In the genomic region with DNA sequence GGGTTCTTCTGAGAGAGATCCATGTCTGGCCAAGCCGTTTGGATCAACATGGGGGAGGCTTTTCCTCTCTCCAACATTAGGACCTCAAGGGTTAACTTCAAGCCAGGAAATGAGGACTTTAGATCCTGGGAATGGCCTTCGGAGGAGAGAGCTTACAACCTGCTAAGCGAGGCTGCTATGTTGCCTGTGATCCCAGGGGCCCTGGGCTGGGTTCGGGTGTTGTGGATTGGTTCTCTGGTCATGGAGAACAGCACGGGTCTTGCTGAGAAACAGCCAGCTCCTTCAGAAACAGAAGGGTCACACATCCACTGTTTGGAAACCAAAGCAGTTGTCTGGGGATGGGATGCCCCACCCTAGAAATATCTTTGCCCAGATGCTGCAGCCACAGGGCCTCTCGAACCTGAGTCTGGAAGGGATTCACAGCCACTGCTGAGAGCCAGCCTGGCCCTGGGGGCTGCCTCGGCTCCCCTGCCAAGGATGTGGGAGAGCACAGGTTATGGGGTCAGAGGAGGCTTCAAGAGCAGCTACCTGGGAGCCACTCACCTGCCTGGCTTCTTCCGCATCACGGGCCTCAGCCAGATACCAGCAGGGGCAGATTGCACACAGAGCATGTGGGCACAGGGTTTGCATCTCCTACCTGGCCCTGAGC, we compare ENCODE assay signal across 20 cellular contexts. TPM values are rescaled to one million over a fixed set of nuclear protein-coding genes. Genes with fewer than 3 reads are reported as not detected.
A peak's percentile ranks its signal among the peaks of the same experiment; 100 is the strongest.
DNase-seq lines count a peak whose midpoint lies in the region; ATAC-seq, FAIRE-seq and TF ChIP-seq lines count a peak whose summit lies in the region.
"Had no signal": no experiment of that assay in that cellular context is flagged by ENCODE, and none has a peak within 500 bp of the region (broad histone marks: within the 10 kb centered on the region; RNA-seq: fewer than 3 reads in every experiment).

No MANE protein-coding gene starts in this region.

- H3K4me2 ChIP-seq in HepG2 (ENCODE audit: low read depth, low read length), result peak overlapping the region; percentile 68
- H3K4me2 ChIP-seq: hepatocyte had no signal

- H3K27ac Mint-ChIP-seq in chondrocyte (ENCODE audit: unreplicated experiment) (no peak overlapping the region), nephron (peak overlapping the region in 2 of 3 experiments; percentile 3 to 10)
- H3K27ac Mint-ChIP-seq in activated T-helper 17 cell treated with anti-CD3 and anti-CD28 coated beads, Interleukin-2, amount 50 U/mL, for 72 hours, result no peak overlapping the region
- H3K27ac Mint-ChIP-seq: activated CD4-positive, alpha-beta memory T cell treated with anti-CD3 and anti-CD28 coated beads for 36 hours; WTC11 had no signal

- TF ChIP-seq EP300 in HepG2 (IDR thresholded peaks at IDR 0.05; ENCODE audit: low read depth in 2 of 2, low read length in 2 of 2) (no peak), HepG2 (CRISPR knock-in tag; IDR thresholded peaks at IDR 0.05; ENCODE audit: borderline replicate concordance) (no peak)

- no peaks in the 10 kb centered on the region for H3K27me3 Mint-ChIP-seq in chondrocyte (ENCODE audit: low read depth)
- no peaks in the 10 kb centered on the region for H3K27me3 Mint-ChIP-seq in nephron (ENCODE audit: low read depth)
- H3K27me3 Mint-ChIP-seq in activated T-helper 17 cell treated with anti-CD3 and anti-CD28 coated beads, Interleukin-2, amount 50 U/mL, for 72 hours, result no peaks in the 10 kb centered on the region
- H3K27me3 Mint-ChIP-seq: activated naive CD4-positive, alpha-beta T cell treated with anti-CD3 and anti-CD28 coated beads, Interleukin-2, amount 50 U/mL, for 24 hours had no signal

- no peak overlapping the region for H2AFZ ChIP-seq in HepG2 (ENCODE audit: low read length)
- H2AFZ ChIP-seq: hepatocyte, parathyroid adenoma had no signal

- H3K36me3 Mint-ChIP-seq in chondrocyte (ENCODE audit: low read depth) (no peaks in the 10 kb centered on the region), nephron (ENCODE audit: low read depth) (no peaks in the 10 kb centered on the region)
- H3K36me3 Mint-ChIP-seq in activated T-helper 17 cell treated with anti-CD3 and anti-CD28 coated beads, Interleukin-2, amount 50 U/mL, for 72 hours (ENCODE audit: low read depth), result peaks cover 7% of the 10 kb centered on the region
- H3K36me3 Mint-ChIP-seq: activated CD4-positive, alpha-beta memory T cell treated with anti-CD3 and anti-CD28 coated beads for 36 hours; activated naive CD4-positive, alpha-beta T cell treated with anti-CD3 and anti-CD28 coated beads, Interleukin-2, amount 50 U/mL, for 24 hours; WTC11 had no signal

- H4K20me1 ChIP-seq in HepG2 (ENCODE audit: insufficient read depth, low read length), result no peaks in the 10 kb centered on the region

- ATAC-seq in HepG2, result no peak
- no peak for ATAC-seq in right lobe of liver
- ATAC-seq in upper lobe of right lung, result no peak
- no peak for ATAC-seq in HG02763 (IDR thresholded peaks at IDR 0.05; ENCODE audit: unreplicated experiment)
- no peak for ATAC-seq in activated T-helper 17 cell treated with anti-CD3 and anti-CD28 coated beads, Interleukin-2, amount 50 U/mL, for 72 hours (replicated peaks)
- ATAC-seq: foreskin keratinocyte, WTC11 had no signal

- H3K4me1 ChIP-seq in HepG2 (ENCODE audit: insufficient read depth, low read length) (peaks cover 60% of the 10 kb centered on the region), right lobe of liver (no peaks in the 10 kb centered on the region), upper lobe of right lung (peaks cover 17% of the 10 kb centered on the region)
- H3K4me1 ChIP-seq: foreskin keratinocyte had no signal

- CTCF ChIA-PET in HepG2 (lab: Yijun Ruan, JAX; ENCODE audit: low intra/inter-chr PET ratio, low total read pairs), result no interaction called here

- H3K27ac ChIP-seq in HepG2 (ENCODE audit: extremely low read length, insufficient read depth, low read length) (peak overlapping the region; percentile 10), right lobe of liver (no peak overlapping the region), upper lobe of right lung (no peak overlapping the region)
- H3K27ac ChIP-seq: foreskin keratinocyte, hepatocyte, parathyroid adenoma had no signal

- H3K9me3 Mint-ChIP-seq in chondrocyte (ENCODE audit: low read depth) (peaks cover 7% of the 10 kb centered on the region), nephron (peaks cover 3% of the 10 kb centered on the region)
- peaks cover 6% of the 10 kb centered on the region for H3K9me3 Mint-ChIP-seq in activated T-helper 17 cell treated with anti-CD3 and anti-CD28 coated beads, Interleukin-2, amount 50 U/mL, for 72 hours
- H3K9me3 Mint-ChIP-seq: activated naive CD4-positive, alpha-beta T cell treated with anti-CD3 and anti-CD28 coated beads, Interleukin-2, amount 50 U/mL, for 24 hours had no signal

- no peak for FAIRE-seq in HepG2 (lab: Jason Lieb, UNC)
- FAIRE-seq: astrocyte had no signal

- TF ChIP-seq POLR2A in HepG2 (IDR thresholded peaks at IDR 0.05; ENCODE audit: insufficient read depth in 1 of 2, low read depth in 2 of 2, low read length in 2 of 2) (no peak), right lobe of liver (IDR thresholded peaks at IDR 0.05) (no peak)

- POLR2A ChIA-PET in HepG2 (lab: Yijun Ruan, JAX), result no interaction called here

- in situ Hi-C loops in HepG2 (cut with HindIII; ENCODE audit: extremely low pct_ligation_motif_present, low pct_unique_long_range_greater_than_20kb), result no loop called here

- H3K4me3 ChIP-seq in HepG2 (replicated peaks in 1 of 3; ENCODE audit: insufficient read depth in 1 of 3, low read depth in 2 of 3, low read length in 3 of 3), result peak overlapping the region in 1 of 3 experiments; percentile 37; a peak in 1 of 6 replicates
- no peak overlapping the region for H3K4me3 ChIP-seq in right lobe of liver
- H3K4me3 ChIP-seq in upper lobe of right lung, result no peak overlapping the region
- H3K4me3 ChIP-seq: hepatocyte had no signal

- TF ChIP-seq RAD21 in HepG2 (CRISPR knock-in tag; IDR thresholded peaks at IDR 0.05), result no peak

- WGBS in HepG2 (ENCODE audit: low lambda C conversion rate), result 53% methylated on average over 3 of the region's 9 CpGs
- 73% methylated on average over 6 of the region's 9 CpGs for WGBS in right lobe of liver (ENCODE audit: insufficient coverage, low coverage, low lambda C conversion rate, missing lambda C conversion rate)

- H3K4me1 Mint-ChIP-seq in chondrocyte (ENCODE audit: low read depth) (peaks cover 4% of the 10 kb centered on the region), nephron (peaks cover 11% of the 10 kb centered on the region)
- no peaks in the 10 kb centered on the region for H3K4me1 Mint-ChIP-seq in activated T-helper 17 cell treated with anti-CD3 and anti-CD28 coated beads, Interleukin-2, amount 50 U/mL, for 72 hours

- H3K4me3 Mint-ChIP-seq in chondrocyte (ENCODE audit: unreplicated experiment) (no peak overlapping the region), nephron (peak overlapping the region in 1 of 3 experiments; percentile 32)
- no peak overlapping the region for H3K4me3 Mint-ChIP-seq in activated T-helper 17 cell treated with anti-CD3 and anti-CD28 coated beads, Interleukin-2, amount 50 U/mL, for 72 hours
- H3K4me3 Mint-ChIP-seq: activated CD4-positive, alpha-beta memory T cell treated with anti-CD3 and anti-CD28 coated beads for 36 hours; activated naive CD4-positive, alpha-beta T cell treated with anti-CD3 and anti-CD28 coated beads, Interleukin-2, amount 50 U/mL, for 24 hours; WTC11 had no signal

- H3K79me2 ChIP-seq in HepG2 (ENCODE audit: insufficient read depth, low read length), result no peaks in the 10 kb centered on the region
- H3K79me2 ChIP-seq: hepatocyte, parathyroid adenoma had no signal

- no peak for DNase-seq in HepG2 (ENCODE audit: low spot score)
- DNase-seq in right lobe of liver, result no peak
- DNase-seq in chondrocyte (ENCODE audit: low spot score), result peak; percentile 58
- peak; percentile 41 for DNase-seq in upper lobe of right lung
- DNase-seq in NCI-H1436 (lab: John Stamatoyannopoulos, UW), result no peak
- DNase-seq: activated CD4-positive, alpha-beta memory T cell treated with anti-CD3 and anti-CD28 coated beads for 36 hours; cerebellar nuclear complex; foreskin keratinocyte; KG1; NCI-H1694; NCI-H69; T-helper 9 cell had no signal

- H3K36me3 ChIP-seq in HepG2 (replicated peaks in 1 of 2; ENCODE audit: control insufficient read depth in 1 of 2, insufficient read depth in 2 of 2, low read length in 2 of 2), result no peaks in the 10 kb centered on the region
- no peaks in the 10 kb centered on the region for H3K36me3 ChIP-seq in right lobe of liver
- no peaks in the 10 kb centered on the region for H3K36me3 ChIP-seq in upper lobe of right lung

- peaks cover 8 to 31% of the 10 kb centered on the region in 2 experiments; a peak in 3 of 5 replicates for H3K27me3 ChIP-seq in HepG2 (ENCODE audit: control insufficient read depth in 1 of 2, insufficient read depth in 2 of 2, low read length in 2 of 2)
- no peaks in the 10 kb centered on the region for H3K27me3 ChIP-seq in right lobe of liver
- H3K27me3 ChIP-seq in upper lobe of right lung, result no peaks in the 10 kb centered on the region
- H3K27me3 ChIP-seq: foreskin keratinocyte, hepatocyte had no signal

- H3K9ac ChIP-seq in HepG2 (ENCODE audit: insufficient read depth, low read depth, low read length), result peak overlapping the region; percentile 24; the same call in 1 of the 2 replicates
- H3K9ac ChIP-seq: parathyroid adenoma had no signal

- intact Hi-C loops in HepG2 (cut with micrococcal nuclease; ENCODE audit: unreplicated experiment), result no loop called here
- intact Hi-C loops in right lobe of liver (cut with DNase I), result loop anchor here (5.0 to 10.0 kb wide), 3 partner anchors 56 to 61 kb away; partner anchors contain the start of gene LRRC27 (in 1 of the 2)
- intact Hi-C loops in upper lobe of right lung (cut with DNase I), result loop anchor here (5.0 kb wide), 1 partner anchor 61 kb away; no protein-coding TSS in a partner anchor

- no TSS peak for BruUV-seq in HepG2 (replicated peaks; lab: Mats Ljungman, UMichigan)

- H3K9me3 ChIP-seq in HepG2 (ENCODE audit: low read length) (no peaks in the 10 kb centered on the region), right lobe of liver (no peaks in the 10 kb centered on the region), upper lobe of right lung (no peaks in the 10 kb centered on the region)

- TF ChIP-seq CTCF in HepG2 (CRISPR knock-in tag; IDR thresholded peaks at IDR 0.05) (no peak), right lobe of liver (IDR thresholded peaks at IDR 0.05) (no peak), chondrocyte (IDR thresholded peaks at IDR 0.05) (no peak), nephron (IDR thresholded peaks at IDR 0.05; ENCODE audit: unreplicated experiment in 3 of 3) (no peak), upper lobe of right lung (IDR thresholded peaks at IDR 0.05) (no peak)

RNA-seq across cellular contexts. Expression of gene PWWP2B, which starts 5.5 kb away (rescaled TPM):
- total RNA-seq in HepG2 (2016; rRNA removed; fragmentation: Illumina TruSeq; extraction: Trizol), result 3.5 and 4.7 TPM in 2 replicates
- 1.3 and 1.8 TPM in 2 replicates for total RNA-seq in HepG2 (2016; cell fraction: cytosol; rRNA removed; fragmentation: Illumina TruSeq; extraction: Trizol; ENCODE audit: low read depth)
- 3.2 and 5.1 TPM in 2 replicates for total RNA-seq in HepG2 (2016; cell fraction: insoluble cytoplasmic fraction; rRNA removed; fragmentation: Illumina TruSeq; extraction: Trizol)
- total RNA-seq in HepG2 (2016; cell fraction: membrane; rRNA removed; fragmentation: Illumina TruSeq; extraction: Trizol), result 3.2 and 3.7 TPM in 2 replicates
- total RNA-seq in HepG2 (2016; cell fraction: nucleus; rRNA removed; fragmentation: Illumina TruSeq; extraction: Trizol), result 2.9 and 3.1 TPM in 2 replicates
- polyA plus RNA-seq in HepG2 (2011; rRNA removed), result 2.3 and 3.7 TPM in 2 replicates
- polyA plus RNA-seq in HepG2 (2011; cell fraction: cytosol; rRNA removed), result 3.1 and 4.4 TPM in 2 replicates
- polyA plus RNA-seq in HepG2 (2011; cell fraction: nucleus; rRNA removed), result 12.7 and 14.5 TPM in 2 replicates
- polyA plus RNA-seq in HepG2 (2012), result 2.3 and 4.1 TPM in 2 replicates
- 1.2 and 1.3 TPM in 2 replicates for polyA plus RNA-seq in HepG2 (2016; cell fraction: cytosol; fragmentation: Illumina TruSeq; extraction: Trizol; ENCODE audit: low read depth)
- 2.8 and 3.2 TPM in 2 replicates for polyA plus RNA-seq in HepG2 (2016; cell fraction: insoluble cytoplasmic fraction; fragmentation: Illumina TruSeq; extraction: Trizol; ENCODE audit: low read depth)
- polyA plus RNA-seq in HepG2 (2016; cell fraction: membrane; fragmentation: Illumina TruSeq; extraction: Trizol; ENCODE audit: low read depth), result 2.2 and 2.3 TPM in 2 replicates
- 5.4 and 5.6 TPM in 2 replicates for polyA plus RNA-seq in HepG2 (2016; cell fraction: nucleus; fragmentation: Illumina TruSeq; extraction: Trizol; ENCODE audit: insufficient read depth, low read depth)
- 3.9 and 6.3 TPM in 2 replicates for polyA minus RNA-seq in HepG2 (2011; rRNA and poly(A)+ RNA removed; ENCODE audit: low replicate concordance)
- 4.8 and 5.9 TPM in 2 replicates for polyA minus RNA-seq in HepG2 (2011; cell fraction: cytosol; rRNA and poly(A)+ RNA removed)
- polyA minus RNA-seq in HepG2 (2011; cell fraction: nucleus; rRNA and poly(A)+ RNA removed), result 2.7 and 3.5 TPM in 2 replicates
- total RNA-seq in right lobe of liver, result 10 to 100 TPM in 1 of 6 experiments, 1 to 10 TPM in 5; 3.0 to 12.2 (median 5.1) TPM
- total RNA-seq in chondrocyte, result 9.9 to 13.9 TPM (median 13.2 TPM) in 3 replicates
- 26.0 TPM for total RNA-seq in upper lobe of right lung
- total RNA-seq in activated T-helper 17 cell treated with anti-CD3 and anti-CD28 coated beads, Interleukin-2, amount 50 U/mL, for 72 hours, result 1 to 10 TPM; 1.5 to 3.1 TPM

RNA-seq across cellular contexts. Expression of gene LRRC27, which starts 59.5 kb away (rescaled TPM):
- total RNA-seq in HepG2 (2016; rRNA removed; fragmentation: Illumina TruSeq; extraction: Trizol) (3.9 and 4.6 TPM in 2 replicates), right lobe of liver (1 to 10 TPM; 2.2 to 5.4 (median 3.2) TPM), chondrocyte (10.2 to 14.4 TPM (median 13.2 TPM) in 3 replicates), upper lobe of right lung (6.3 TPM)
- total RNA-seq in HepG2 (2016; cell fraction: cytosol; rRNA removed; fragmentation: Illumina TruSeq; extraction: Trizol; ENCODE audit: low read depth), result 2.1 and 2.2 TPM in 2 replicates
- total RNA-seq in HepG2 (2016; cell fraction: insoluble cytoplasmic fraction; rRNA removed; fragmentation: Illumina TruSeq; extraction: Trizol), result 3.2 and 4.3 TPM in 2 replicates
- total RNA-seq in HepG2 (2016; cell fraction: membrane; rRNA removed; fragmentation: Illumina TruSeq; extraction: Trizol), result 2.1 and 2.5 TPM in 2 replicates
- 5.9 and 7.5 TPM in 2 replicates for total RNA-seq in HepG2 (2016; cell fraction: nucleus; rRNA removed; fragmentation: Illumina TruSeq; extraction: Trizol)
- 4.2 and 4.3 TPM in 2 replicates for polyA plus RNA-seq in HepG2 (2011; rRNA removed)
- 1.8 and 1.9 TPM in 2 replicates for polyA plus RNA-seq in HepG2 (2011; cell fraction: cytosol; rRNA removed)
- polyA plus RNA-seq in HepG2 (2011; cell fraction: nucleus; rRNA removed), result 14.3 and 14.5 TPM in 2 replicates
- 3.2 and 3.6 TPM in 2 replicates for polyA plus RNA-seq in HepG2 (2012)
- polyA plus RNA-seq in HepG2 (2016; cell fraction: cytosol; fragmentation: Illumina TruSeq; extraction: Trizol; ENCODE audit: low read depth), result 0.82 and 0.88 TPM in 2 replicates
- 3.6 and 4.7 TPM in 2 replicates for polyA plus RNA-seq in HepG2 (2016; cell fraction: insoluble cytoplasmic fraction; fragmentation: Illumina TruSeq; extraction: Trizol; ENCODE audit: low read depth)
- polyA plus RNA-seq in HepG2 (2016; cell fraction: membrane; fragmentation: Illumina TruSeq; extraction: Trizol; ENCODE audit: low read depth), result 2.6 and 2.7 TPM in 2 replicates
- 11.7 and 14.6 TPM in 2 replicates for polyA plus RNA-seq in HepG2 (2016; cell fraction: nucleus; fragmentation: Illumina TruSeq; extraction: Trizol; ENCODE audit: insufficient read depth, low read depth)
- 2.7 and 3.0 TPM in 2 replicates for polyA minus RNA-seq in HepG2 (2011; rRNA and poly(A)+ RNA removed; ENCODE audit: low replicate concordance)
- 0.88 and 1.4 TPM in 2 replicates for polyA minus RNA-seq in HepG2 (2011; cell fraction: cytosol; rRNA and poly(A)+ RNA removed)
- polyA minus RNA-seq in HepG2 (2011; cell fraction: nucleus; rRNA and poly(A)+ RNA removed), result 11.1 and 12.3 TPM in 2 replicates
- 1 to 10 TPM; 4.5 to 6.3 TPM for total RNA-seq in activated T-helper 17 cell treated with anti-CD3 and anti-CD28 coated beads, Interleukin-2, amount 50 U/mL, for 72 hours

Comparison
In these comparisons a context has a peak if more than half of its experiments do, and no peak if none do; other contexts are left out.
1. DNase-seq: peak in chondrocyte (single experiment) and upper lobe of right lung (single experiment); none in HepG2 (single experiment), right lobe of liver (0 of 3) and NCI-H1436 (single experiment).
2. H3K27ac Mint-ChIP-seq: peak in nephron (2 of 3); none in chondrocyte (single experiment) and activated T-helper 17 cell treated with anti-CD3 and anti-CD28 coated beads, Interleukin-2, amount 50 U/mL, for 72 hours (single experiment).